In the genomic region with DNA sequence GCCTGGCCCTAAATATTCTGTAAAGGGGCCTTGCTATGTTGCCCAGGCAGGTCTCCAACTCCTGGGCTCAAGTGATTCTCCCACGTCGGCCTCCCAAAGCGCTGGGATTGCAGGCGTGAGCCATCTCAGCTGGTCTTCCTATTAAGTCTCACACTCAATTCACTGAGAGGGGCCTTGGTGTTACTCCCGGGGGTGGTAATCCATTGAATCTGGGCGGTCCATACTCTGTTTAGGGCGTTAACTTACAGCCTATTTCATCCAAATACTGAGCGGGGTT, we compare ENCODE assay signal across 8 cellular contexts. TPM values are rescaled to one million over a fixed set of nuclear protein-coding genes. Genes with fewer than 3 reads are reported as not detected.
DNase-seq lines count a peak whose midpoint lies in the region; ATAC-seq and TF ChIP-seq lines count a peak whose summit lies in the region.

No MANE protein-coding gene starts in this region.

- peak; percentile 1 for ATAC-seq in central memory CD8-positive, alpha-beta T cell (replicated peaks; ENCODE audit: extremely low read depth, poor library complexity, severe bottlenecking)
- ATAC-seq in mucosa of descending colon = no peak
- no peak for ATAC-seq in HG03442 (IDR thresholded peaks at IDR 0.05; ENCODE audit: unreplicated experiment)

- no peaks in the 10 kb centered on the region for H3K9me3 Mint-ChIP-seq in central memory CD8-positive, alpha-beta T cell

- H3K27me3 Mint-ChIP-seq in central memory CD8-positive, alpha-beta T cell = no peaks in the 10 kb centered on the region

- peak overlapping the region; percentile 98 for H3K27ac Mint-ChIP-seq in central memory CD8-positive, alpha-beta T cell (ENCODE audit: low read depth)

- H3K9me3 ChIP-seq in mucosa of descending colon = no peaks in the 10 kb centered on the region

- H3K4me1 ChIP-seq in mucosa of descending colon (ENCODE audit: low read depth) = peaks cover 23% of the 10 kb centered on the region

- H3K4me3 Mint-ChIP-seq in central memory CD8-positive, alpha-beta T cell = peak overlapping the region; percentile 99

- no peaks in the 10 kb centered on the region for H3K36me3 ChIP-seq in mucosa of descending colon (ENCODE audit: low read depth)

- H3K4me1 Mint-ChIP-seq in central memory CD8-positive, alpha-beta T cell = peaks cover 40% of the 10 kb centered on the region

- intact Hi-C loops in mucosa of descending colon (cut with DNase I, micrococcal nuclease) = no loop called here

- TF ChIP-seq CTCF in 22Rv1 (IDR thresholded peaks at IDR 0.05) (no peak), mucosa of descending colon (IDR thresholded peaks at IDR 0.05) (no peak)

- H3K36me3 Mint-ChIP-seq in central memory CD8-positive, alpha-beta T cell (ENCODE audit: insufficient read depth) = peaks cover 39% of the 10 kb centered on the region

- DNase-seq in Jurkat, Clone E6-1 (ENCODE audit: low read depth, low spot score) = no peak
- no peak for DNase-seq in central memory CD8-positive, alpha-beta T cell (ENCODE audit: low spot score in 2 of 2)
- peak in 1 of 3 donors; percentile 47 for DNase-seq in mucosa of descending colon
- DNase-seq in mesenteric fat pad (ENCODE audit: low spot score) = no peak
- DNase-seq in HT-29 (ENCODE audit: low spot score) = no peak
- no peak for DNase-seq in activated effector memory CD4-positive, alpha-beta T cell treated with anti-CD3 and anti-CD28 coated beads, Interleukin-2, amount 50 U/mL, for 16 hours

- peak overlapping the region; percentile 97 for H3K4me3 ChIP-seq in Jurkat, Clone E6-1 (ENCODE audit: low read length)
- peak overlapping the region; percentile 79 for H3K4me3 ChIP-seq in mucosa of descending colon

- peak overlapping the region; percentile 94 for H3K27ac ChIP-seq in 22Rv1

RNA-seq across cellular contexts. Expression of gene SRRT, which starts 0.7 kb away (rescaled TPM):
- 289 TPM for polyA plus RNA-seq in Jurkat, Clone E6-1 (2012; ENCODE audit: insufficient read depth, insufficient read length)
- total RNA-seq in mucosa of descending colon = 100 to 1,000 TPM; 112 to 129 (median 120) TPM
- 135 TPM for total RNA-seq in mesenteric fat pad
- total RNA-seq in HT-29 (2014; rRNA removed; shearing (Covaris generic)) = 211 and 222 TPM in 2 replicates

RNA-seq across cellular contexts. Expression of gene TRIP6, which starts 7.1 kb away (rescaled TPM):
- polyA plus RNA-seq in Jurkat, Clone E6-1 (2012; ENCODE audit: insufficient read depth, insufficient read length) = 32.3 TPM
- total RNA-seq in mucosa of descending colon (10 to 100 TPM; 27.8 to 42.7 (median 30.0) TPM), mesenteric fat pad (71.0 TPM)
- total RNA-seq in HT-29 (2014; rRNA removed; shearing (Covaris generic)) = 20.0 and 23.5 TPM in 2 replicates

RNA-seq across cellular contexts. Expression of gene UFSP1, which starts 15.3 kb away (rescaled TPM):
- polyA plus RNA-seq in Jurkat, Clone E6-1 (2012; ENCODE audit: insufficient read depth, insufficient read length) = 2.1 TPM
- total RNA-seq in mucosa of descending colon = 1 to 10 TPM; 2.1 to 3.4 (median 3.0) TPM
- total RNA-seq in mesenteric fat pad = 5.1 TPM
- total RNA-seq in HT-29 (2014; rRNA removed; shearing (Covaris generic)) = 30.4 and 31.0 TPM in 2 replicates

RNA-seq across cellular contexts. Expression of gene ACHE, which starts 21.4 kb away (rescaled TPM):
- 0.54 TPM for polyA plus RNA-seq in Jurkat, Clone E6-1 (2012; ENCODE audit: insufficient read depth, insufficient read length)
- total RNA-seq in mucosa of descending colon = 10 to 100 TPM; 16.2 to 41.4 (median 20.9) TPM
- total RNA-seq in mesenteric fat pad = 1.9 TPM
- total RNA-seq in HT-29 (2014; rRNA removed; shearing (Covaris generic)) = 0.13 and 1.1 TPM in 2 replicates

RNA-seq across cellular contexts. Expression of gene SLC12A9, which starts 21.7 kb away (rescaled TPM):
- 15.3 TPM for polyA plus RNA-seq in Jurkat, Clone E6-1 (2012; ENCODE audit: insufficient read depth, insufficient read length)
- total RNA-seq in mucosa of descending colon (10 to 100 TPM; 27.9 to 34.0 (median 33.5) TPM), mesenteric fat pad (21.7 TPM)
- 68.7 and 85.6 TPM in 2 replicates for total RNA-seq in HT-29 (2014; rRNA removed; shearing (Covaris generic))
